ENCODE assay signal across 17 cellular contexts in the genomic region with DNA sequence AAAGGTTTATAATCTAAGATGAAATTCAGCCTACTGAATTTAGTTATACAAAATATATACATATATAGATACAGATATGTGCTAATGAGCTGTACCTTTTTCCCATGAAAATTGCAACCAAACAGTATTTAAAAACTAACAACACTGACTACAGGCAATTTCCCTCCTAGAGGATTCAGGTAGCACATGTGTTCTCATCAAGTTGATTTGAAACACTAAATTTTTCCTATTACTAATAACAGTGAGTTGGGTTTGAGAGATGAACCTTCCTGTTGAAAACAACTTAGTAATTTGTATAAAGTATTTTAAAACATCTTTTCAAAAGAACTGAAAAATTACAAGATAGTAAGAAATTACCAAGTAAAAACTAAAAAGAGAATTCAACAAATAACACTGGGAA. TPM values are rescaled to one million over a fixed set of nuclear protein-coding genes. Genes with fewer than 3 reads are reported as not detected.
A peak's percentile ranks its signal among the peaks of the same experiment; 100 is the strongest.
DNase-seq lines count a peak whose midpoint lies in the region; ATAC-seq, FAIRE-seq and TF ChIP-seq lines count a peak whose summit lies in the region.
"Had no signal": no experiment of that assay in that cellular context is flagged by ENCODE, and none has a peak within 500 bp of the region (broad histone marks: within the 10 kb centered on the region; RNA-seq: fewer than 3 reads in every experiment).

No MANE protein-coding gene starts in this region.

- H3K27ac Mint-ChIP-seq in activated CD8-positive, alpha-beta T cell treated with anti-CD3 and anti-CD28 coated beads for 36 hours: peak overlapping the region; percentile 85
- H3K27ac Mint-ChIP-seq in activated CD8-positive, alpha-beta T cell treated with anti-CD3 and anti-CD28 coated beads, Interleukin-2, amount 10 ng/mL, durations not matched to agents 7 days and 5 days: no peak overlapping the region
- H3K27ac Mint-ChIP-seq in activated naive CD8-positive, alpha-beta T cell: peak overlapping the region; percentile 89
- no peak overlapping the region for H3K27ac Mint-ChIP-seq in WTC11
- peak overlapping the region in 1 of 2 donors; percentile 44 for H3K27ac Mint-ChIP-seq in effector memory CD8-positive, alpha-beta T cell

- FAIRE-seq in GM19239 (lab: Jason Lieb, UNC) (peak; percentile 8), pancreas (lab: Jason Lieb, UNC) (peak; percentile 5)
- FAIRE-seq: G401.6 had no signal

- H3K9me3 ChIP-seq in pancreas: no peaks in the 10 kb centered on the region
- H3K9me3 ChIP-seq: left lung, tibial artery had no signal

- no peaks in the 10 kb centered on the region for H3K36me3 ChIP-seq in pancreas
- H3K36me3 ChIP-seq: left lung, tibial artery had no signal

- TF ChIP-seq CTCF in activated CD8-positive, alpha-beta T cell treated with anti-CD3 and anti-CD28 coated beads for 36 hours (IDR thresholded peaks at IDR 0.05): no peak
- TF ChIP-seq CTCF in pancreas (IDR thresholded peaks at IDR 0.05) (no peak), WTC11 (IDR thresholded peaks at IDR 0.05) (no peak)

- peaks cover 39% of the 10 kb centered on the region for H3K36me3 Mint-ChIP-seq in activated CD8-positive, alpha-beta T cell treated with anti-CD3 and anti-CD28 coated beads for 36 hours (ENCODE audit: low read depth)
- peaks cover 35% of the 10 kb centered on the region for H3K36me3 Mint-ChIP-seq in activated CD8-positive, alpha-beta T cell treated with anti-CD3 and anti-CD28 coated beads, Interleukin-2, amount 10 ng/mL, durations not matched to agents 7 days and 5 days (ENCODE audit: low read depth)
- H3K36me3 Mint-ChIP-seq in activated naive CD8-positive, alpha-beta T cell: peaks cover 16% of the 10 kb centered on the region
- H3K36me3 Mint-ChIP-seq in WTC11: peaks cover 14% of the 10 kb centered on the region
- H3K36me3 Mint-ChIP-seq in effector memory CD8-positive, alpha-beta T cell (ENCODE audit: insufficient read depth): peaks cover 2% of the 10 kb centered on the region

- H3K27me3 Mint-ChIP-seq in activated CD8-positive, alpha-beta T cell treated with anti-CD3 and anti-CD28 coated beads for 36 hours: no peaks in the 10 kb centered on the region
- no peaks in the 10 kb centered on the region for H3K27me3 Mint-ChIP-seq in activated CD8-positive, alpha-beta T cell treated with anti-CD3 and anti-CD28 coated beads, Interleukin-2, amount 10 ng/mL, durations not matched to agents 7 days and 5 days (ENCODE audit: low read depth)
- H3K27me3 Mint-ChIP-seq in activated naive CD8-positive, alpha-beta T cell: no peaks in the 10 kb centered on the region
- H3K27me3 Mint-ChIP-seq in WTC11 (ENCODE audit: low read depth): no peaks in the 10 kb centered on the region
- H3K27me3 Mint-ChIP-seq in effector memory CD8-positive, alpha-beta T cell: no peaks in the 10 kb centered on the region
- H3K27me3 Mint-ChIP-seq: B cell had no signal

- peaks cover 3 to 8% (median 4%) of the 10 kb centered on the region in 3 donors for H3K4me1 ChIP-seq in pancreas
- H3K4me1 ChIP-seq: left lung had no signal

- no peak for DNase-seq in activated CD8-positive, alpha-beta T cell treated with anti-CD3 and anti-CD28 coated beads for 36 hours
- no peak for DNase-seq in activated CD8-positive, alpha-beta T cell treated with anti-CD3 and anti-CD28 coated beads, Interleukin-2, amount 10 ng/mL, durations not matched to agents 7 days and 5 days
- DNase-seq in GM19239 (ENCODE audit: insufficient read length, low spot score) (no peak), pancreas (no peak), NCI-H2029 (lab: John Stamatoyannopoulos, UW) (no peak), WTC11 (ENCODE audit: low spot score) (no peak)
- no peak for DNase-seq in effector memory CD8-positive, alpha-beta T cell
- DNase-seq: activated CD4-positive, alpha-beta T cell treated with anti-CD3 and anti-CD28 coated beads, Interleukin-2, amount 50 U/mL, for 48 hours; GOT3; left lung; NCI-H1436 treated with DMSO at 0.1 percent for 48 hours; NCI-H446; tibial artery had no signal

- POLR2A ChIA-PET in activated CD8-positive, alpha-beta T cell treated with anti-CD3 and anti-CD28 coated beads for 36 hours (lab: Charles Lee): interaction anchor here (0.8 kb wide), 1 partner anchor 11 kb away, joined by 3 read pairs; no protein-coding TSS in a partner anchor
- POLR2A ChIA-PET in activated CD8-positive, alpha-beta T cell treated with anti-CD3 and anti-CD28 coated beads, Interleukin-2, amount 10 ng/mL, durations not matched to agents 7 days and 5 days (lab: Charles Lee): no interaction called here
- POLR2A ChIA-PET in WTC11 (lab: Charles Lee): interaction anchor here (0.7 kb wide), 1 partner anchor 345 kb away, joined by 6 read pairs; no protein-coding TSS in a partner anchor

- peaks cover 16% of the 10 kb centered on the region for H3K9me3 Mint-ChIP-seq in activated CD8-positive, alpha-beta T cell treated with anti-CD3 and anti-CD28 coated beads for 36 hours
- peaks cover 3% of the 10 kb centered on the region for H3K9me3 Mint-ChIP-seq in activated CD8-positive, alpha-beta T cell treated with anti-CD3 and anti-CD28 coated beads, Interleukin-2, amount 10 ng/mL, durations not matched to agents 7 days and 5 days (ENCODE audit: insufficient read depth)
- H3K9me3 Mint-ChIP-seq in activated naive CD8-positive, alpha-beta T cell (ENCODE audit: low read depth): peaks cover 2% of the 10 kb centered on the region
- H3K9me3 Mint-ChIP-seq in WTC11: peaks cover 27% of the 10 kb centered on the region
- no peaks in the 10 kb centered on the region for H3K9me3 Mint-ChIP-seq in effector memory CD8-positive, alpha-beta T cell

- H3K4me1 Mint-ChIP-seq in activated CD8-positive, alpha-beta T cell treated with anti-CD3 and anti-CD28 coated beads for 36 hours (ENCODE audit: low read depth): peaks cover 78% of the 10 kb centered on the region
- peaks cover 44% of the 10 kb centered on the region for H3K4me1 Mint-ChIP-seq in activated CD8-positive, alpha-beta T cell treated with anti-CD3 and anti-CD28 coated beads, Interleukin-2, amount 10 ng/mL, durations not matched to agents 7 days and 5 days (ENCODE audit: low read depth)
- peaks cover 84% of the 10 kb centered on the region for H3K4me1 Mint-ChIP-seq in activated naive CD8-positive, alpha-beta T cell (ENCODE audit: low read depth)
- H3K4me1 Mint-ChIP-seq in WTC11: no peaks in the 10 kb centered on the region
- peaks cover 28 to 60% of the 10 kb centered on the region in 2 donors for H3K4me1 Mint-ChIP-seq in effector memory CD8-positive, alpha-beta T cell (ENCODE audit: low read depth in 2 of 2)

- H3K4me3 Mint-ChIP-seq in activated CD8-positive, alpha-beta T cell treated with anti-CD3 and anti-CD28 coated beads for 36 hours: no peak overlapping the region
- H3K4me3 Mint-ChIP-seq in activated CD8-positive, alpha-beta T cell treated with anti-CD3 and anti-CD28 coated beads, Interleukin-2, amount 10 ng/mL, durations not matched to agents 7 days and 5 days: no peak overlapping the region
- H3K4me3 Mint-ChIP-seq in activated naive CD8-positive, alpha-beta T cell: peak overlapping the region; percentile 51
- H3K4me3 Mint-ChIP-seq in WTC11: no peak overlapping the region
- H3K4me3 Mint-ChIP-seq in effector memory CD8-positive, alpha-beta T cell: peak overlapping the region in 1 of 2 donors; percentile 61
- H3K4me3 Mint-ChIP-seq: B cell had no signal

- no peak overlapping the region for H3K27ac ChIP-seq in pancreas
- H3K27ac ChIP-seq: left lung, RWPE1, tibial artery had no signal

- ATAC-seq in activated CD8-positive, alpha-beta T cell treated with anti-CD3 and anti-CD28 coated beads for 36 hours: peak; percentile 37
- no peak for ATAC-seq in activated CD8-positive, alpha-beta T cell treated with anti-CD3 and anti-CD28 coated beads, Interleukin-2, amount 10 ng/mL, durations not matched to agents 7 days and 5 days
- ATAC-seq in pancreas (no peak), WTC11 (no peak)
- no peak for ATAC-seq in effector memory CD8-positive, alpha-beta T cell (replicated peaks)
- ATAC-seq: left lung had no signal

- H3K27me3 ChIP-seq in pancreas: no peaks in the 10 kb centered on the region
- H3K27me3 ChIP-seq: left lung, tibial artery had no signal

- intact Hi-C loops in activated CD8-positive, alpha-beta T cell treated with anti-CD3 and anti-CD28 coated beads for 36 hours (cut with micrococcal nuclease): no loop called here
- intact Hi-C loops in pancreas (cut with DNase I): no loop called here

- CTCF ChIA-PET in activated CD8-positive, alpha-beta T cell treated with anti-CD3 and anti-CD28 coated beads for 36 hours (lab: Charles Lee): interaction anchor here (0.9 to 5.8 kb wide), 3 partner anchors 15 to 95 kb away, joined by 3 to 37 read pairs (median 3); a partner anchor contains a TSS
- CTCF ChIA-PET in activated CD8-positive, alpha-beta T cell treated with anti-CD3 and anti-CD28 coated beads, Interleukin-2, amount 10 ng/mL, durations not matched to agents 7 days and 5 days (lab: Charles Lee): interaction anchor here (0.7 kb wide), 1 partner anchor 95 kb away, joined by 3 read pairs; a partner anchor contains a TSS
- CTCF ChIA-PET in WTC11 (lab: Charles Lee): no interaction called here

- no peak overlapping the region for H3K4me3 ChIP-seq in pancreas
- H3K4me3 ChIP-seq: left lung, tibial artery had no signal

TF ChIP-seq in WTC11, 78 proteins besides CTCF, POLR2A, EP300 and RAD21 (continues in another document):
- TF ChIP-seq, protein P1, sequence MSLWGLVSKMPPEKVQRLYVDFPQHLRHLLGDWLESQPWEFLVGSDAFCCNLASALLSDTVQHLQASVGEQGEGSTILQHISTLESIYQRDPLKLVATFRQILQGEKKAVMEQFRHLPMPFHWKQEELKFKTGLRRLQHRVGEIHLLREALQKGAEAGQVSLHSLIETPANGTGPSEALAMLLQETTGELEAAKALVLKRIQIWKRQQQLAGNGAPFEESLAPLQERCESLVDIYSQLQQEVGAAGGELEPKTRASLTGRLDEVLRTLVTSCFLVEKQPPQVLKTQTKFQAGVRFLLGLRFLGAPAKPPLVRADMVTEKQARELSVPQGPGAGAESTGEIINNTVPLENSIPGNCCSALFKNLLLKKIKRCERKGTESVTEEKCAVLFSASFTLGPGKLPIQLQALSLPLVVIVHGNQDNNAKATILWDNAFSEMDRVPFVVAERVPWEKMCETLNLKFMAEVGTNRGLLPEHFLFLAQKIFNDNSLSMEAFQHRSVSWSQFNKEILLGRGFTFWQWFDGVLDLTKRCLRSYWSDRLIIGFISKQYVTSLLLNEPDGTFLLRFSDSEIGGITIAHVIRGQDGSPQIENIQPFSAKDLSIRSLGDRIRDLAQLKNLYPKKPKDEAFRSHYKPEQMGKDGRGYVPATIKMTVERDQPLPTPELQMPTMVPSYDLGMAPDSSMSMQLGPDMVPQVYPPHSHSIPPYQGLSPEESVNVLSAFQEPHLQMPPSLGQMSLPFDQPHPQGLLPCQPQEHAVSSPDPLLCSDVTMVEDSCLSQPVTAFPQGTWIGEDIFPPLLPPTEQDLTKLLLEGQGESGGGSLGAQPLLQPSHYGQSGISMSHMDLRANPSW (CRISPR knock-in tag; conservative IDR thresholded peaks at IDR 0.05; ENCODE audit: low read depth): no peak
- TF ChIP-seq CREB1 (CRISPR knock-in tag; IDR thresholded peaks at IDR 0.05): no peak
- no peak for TF ChIP-seq ESRRA (CRISPR knock-in tag; IDR thresholded peaks at IDR 0.05; ENCODE audit: borderline replicate concordance)

RNA-seq across cellular contexts. Expression of a gene that starts 51.5 kb away (rescaled TPM):
- 10 to 100 TPM; 78.8 to 85.6 TPM for total RNA-seq in activated CD8-positive, alpha-beta T cell treated with anti-CD3 and anti-CD28 coated beads for 36 hours
- 10 to 100 TPM; 52.0 to 52.7 TPM for total RNA-seq in activated CD8-positive, alpha-beta T cell treated with anti-CD3 and anti-CD28 coated beads, Interleukin-2, amount 10 ng/mL, durations not matched to agents 7 days and 5 days
- total RNA-seq in pancreas (10 to 100 TPM; 24.6 to 33.2 (median 27.1) TPM), WTC11 (2021) (132 to 148 TPM (median 146 TPM) in 3 replicates)
- polyA plus RNA-seq in pancreas: 10 to 100 TPM; 25.7 to 34.4 TPM

Comparison
In these comparisons a context has a peak if more than half of its experiments do, and no peak if none do; other contexts are left out.
1. H3K27ac Mint-ChIP-seq: peak in activated CD8-positive, alpha-beta T cell treated with anti-CD3 and anti-CD28 coated beads for 36 hours (single experiment) and activated naive CD8-positive, alpha-beta T cell (single experiment); none in activated CD8-positive, alpha-beta T cell treated with anti-CD3 and anti-CD28 coated beads, Interleukin-2, amount 10 ng/mL, durations not matched to agents 7 days and 5 days (single experiment) and WTC11 (single experiment).